In the genomic region with DNA sequence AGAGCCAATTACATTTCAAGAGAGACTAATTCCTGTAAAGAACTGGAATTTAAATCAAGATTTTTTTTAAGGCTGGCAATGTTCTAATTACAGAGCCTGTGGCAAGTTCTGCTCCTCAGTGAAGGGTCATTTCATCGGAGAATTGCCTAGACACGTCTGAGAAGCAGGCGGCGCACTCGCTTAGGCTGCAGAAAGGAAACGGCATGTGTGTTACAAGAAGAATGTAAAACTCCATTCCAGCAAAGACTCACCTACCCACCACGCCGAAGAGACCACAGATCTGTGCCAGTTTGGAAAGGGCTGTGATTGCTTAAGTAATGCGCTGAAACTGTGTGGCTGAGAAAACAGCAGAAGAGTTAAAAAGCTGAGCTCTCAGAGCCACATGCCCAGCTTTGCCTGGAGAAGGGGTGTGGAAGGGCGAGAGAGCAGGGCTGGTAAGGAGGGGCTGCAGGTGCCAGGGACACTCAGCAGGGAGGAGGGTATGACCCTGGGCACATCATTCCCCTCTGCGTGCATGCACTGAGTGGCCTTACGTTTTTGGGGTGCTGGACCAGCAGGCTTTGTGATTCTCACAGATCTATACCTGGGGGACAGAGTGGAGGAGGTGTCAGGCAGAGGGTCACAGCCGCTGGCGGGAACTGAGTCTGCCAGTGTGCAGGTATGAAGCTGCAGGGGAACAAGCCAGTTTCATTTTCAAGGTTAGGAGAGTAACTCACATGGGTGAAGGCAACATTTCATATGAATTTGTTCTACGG, we compare ENCODE assay signal across 14 cellular contexts. TPM values are rescaled to one million over a fixed set of nuclear protein-coding genes. Genes with fewer than 3 reads are reported as not detected.
A peak's percentile ranks its signal among the peaks of the same experiment; 100 is the strongest.
DNase-seq lines count a peak whose midpoint lies in the region; ATAC-seq lines count a peak whose summit lies in the region.
"Had no signal": no experiment of that assay in that cellular context is flagged by ENCODE, and none has a peak within 500 bp of the region (broad histone marks: within the 10 kb centered on the region; RNA-seq: fewer than 3 reads in every experiment).

No MANE protein-coding gene starts in this region.

- H2BK15ac ChIP-seq in mesenchymal stem cell (ENCODE audit: low read depth, poor library complexity, severe bottlenecking), result no peak overlapping the region

- no peak overlapping the region for H2BK120ac ChIP-seq in mesenchymal stem cell (ENCODE audit: low read depth, low read length)

- no peak overlapping the region for H2AFZ ChIP-seq in mesenchymal stem cell (ENCODE audit: low read depth, low read length)

- H3K36me3 ChIP-seq in mesenchymal stem cell (ENCODE audit: control insufficient read depth in 1 of 2, insufficient read depth in 2 of 2, low read depth in 1 of 2, low read length in 2 of 2), result peaks cover 27 to 81% of the 10 kb centered on the region in 2 experiments
- no peaks in the 10 kb centered on the region for H3K36me3 ChIP-seq in thymus (ENCODE audit: control insufficient read depth, insufficient read depth)

- H3K23ac ChIP-seq in mesenchymal stem cell (ENCODE audit: low read length in 2 of 2), result no peak overlapping the region

- H3K4me3 ChIP-seq in mesenchymal stem cell (ENCODE audit: insufficient read depth in 1 of 2, low read depth in 1 of 2, low read length in 2 of 2) (no peak overlapping the region), thymus (ENCODE audit: low read length) (no peak overlapping the region)
- H3K4me3 ChIP-seq: Peyer's patch, right lobe of liver had no signal

- H3K27me3 ChIP-seq in mesenchymal stem cell (ENCODE audit: control insufficient read depth in 1 of 2, insufficient read depth in 1 of 2, low read length in 2 of 2) (no peaks in the 10 kb centered on the region), thymus (ENCODE audit: control insufficient read depth, insufficient read depth) (no peaks in the 10 kb centered on the region)
- H3K27me3 ChIP-seq: Peyer's patch, right lobe of liver had no signal

- H3K4ac ChIP-seq in mesenchymal stem cell (ENCODE audit: low read depth in 1 of 2, low read length in 2 of 2), result no peak overlapping the region

- H2BK12ac ChIP-seq in mesenchymal stem cell (ENCODE audit: low read length in 2 of 2), result no peak overlapping the region

- peak overlapping the region; percentile 15 for H4K8ac ChIP-seq in mesenchymal stem cell (ENCODE audit: low read length)

- H3K4me2 ChIP-seq in mesenchymal stem cell (ENCODE audit: low read length, poor library complexity, severe bottlenecking), result no peak overlapping the region

- H4K91ac ChIP-seq in mesenchymal stem cell (ENCODE audit: low read length), result no peak overlapping the region

- H3K4me1 ChIP-seq in mesenchymal stem cell (ENCODE audit: control insufficient read depth, insufficient read depth, low read depth, low read length), result peaks cover 40% of the 10 kb centered on the region
- H3K4me1 ChIP-seq in thymus (ENCODE audit: control insufficient read depth, insufficient read depth, low read length), result peaks cover 6% of the 10 kb centered on the region
- H3K4me1 ChIP-seq: Peyer's patch, right lobe of liver had no signal

- H3K27ac ChIP-seq in epithelial cell of prostate, result peak overlapping the region; percentile 49
- H3K27ac ChIP-seq in mesenchymal stem cell (ENCODE audit: low read length, poor library complexity, severe bottlenecking), result no peak overlapping the region
- peak overlapping the region; percentile 60 for H3K27ac ChIP-seq in thymus (ENCODE audit: low read depth)
- H3K27ac ChIP-seq: Peyer's patch, right lobe of liver had no signal

- no peak overlapping the region for H2BK5ac ChIP-seq in mesenchymal stem cell (ENCODE audit: low read depth, low read length, poor library complexity, severe bottlenecking)

- peak; percentile 90 for DNase-seq in amniotic epithelial cell (ENCODE audit: low read depth)
- DNase-seq in epithelial cell of prostate (ENCODE audit: low read depth, low spot score), result no peak
- DNase-seq in mesenchymal stem cell, result no peak
- DNase-seq in NOMO-1 treated with dmso at 0.1 percent for 144 hours (lab: John Stamatoyannopoulos, UW; ENCODE audit: unreplicated experiment), result no peak
- DNase-seq: activated CD4-positive, alpha-beta T cell treated with anti-CD3 and anti-CD28 coated beads, Interleukin-2, amount 50 U/mL, for 48 hours; activated naive CD4-positive, alpha-beta T cell treated with anti-CD3 and anti-CD28 coated beads for 36 hours; COR-L47; Karpas-422; NCI-H2081 had no signal

- WGBS in mesenchymal stem cell, result 93% methylated on average over 15 of the region's 15 CpGs
- 92% methylated on average over 15 of the region's 15 CpGs for WGBS in thymus

- no peak overlapping the region for H3K9ac ChIP-seq in mesenchymal stem cell (ENCODE audit: low read length)

- ATAC-seq in HG03520 (IDR thresholded peaks at IDR 0.05; ENCODE audit: unreplicated experiment) (no peak), HG02610 (IDR thresholded peaks at IDR 0.05; ENCODE audit: unreplicated experiment) (no peak)

- H3K14ac ChIP-seq in mesenchymal stem cell (ENCODE audit: low read length in 2 of 2), result no peak overlapping the region

- H3K9me3 ChIP-seq in mesenchymal stem cell (ENCODE audit: control insufficient read depth, low read length) (no peaks in the 10 kb centered on the region), thymus (ENCODE audit: control insufficient read depth) (no peaks in the 10 kb centered on the region)
- H3K9me3 ChIP-seq: Peyer's patch, right lobe of liver had no signal

- H3K18ac ChIP-seq in mesenchymal stem cell (ENCODE audit: low read depth in 1 of 2, low read length in 2 of 2), result no peak overlapping the region

- H3K79me1 ChIP-seq in mesenchymal stem cell (replicated peaks; ENCODE audit: low read length, poor library complexity, severe bottlenecking), result peaks cover 47% of the 10 kb centered on the region

- no peak overlapping the region for H2AK5ac ChIP-seq in mesenchymal stem cell (ENCODE audit: low read length, severe bottlenecking)

RNA-seq across cellular contexts. Expression of gene SLC25A51, which starts 17.8 kb away (rescaled TPM):
- 25.1 TPM for polyA plus RNA-seq in mesenchymal stem cell (2013, experiment 1 of 2)
- 24.0 TPM for polyA plus RNA-seq in mesenchymal stem cell (2013, experiment 2 of 2)
- 8.6 TPM for polyA plus RNA-seq in thymus
